9 cellular contexts compared by ENCODE assay signal in the genomic region with DNA sequence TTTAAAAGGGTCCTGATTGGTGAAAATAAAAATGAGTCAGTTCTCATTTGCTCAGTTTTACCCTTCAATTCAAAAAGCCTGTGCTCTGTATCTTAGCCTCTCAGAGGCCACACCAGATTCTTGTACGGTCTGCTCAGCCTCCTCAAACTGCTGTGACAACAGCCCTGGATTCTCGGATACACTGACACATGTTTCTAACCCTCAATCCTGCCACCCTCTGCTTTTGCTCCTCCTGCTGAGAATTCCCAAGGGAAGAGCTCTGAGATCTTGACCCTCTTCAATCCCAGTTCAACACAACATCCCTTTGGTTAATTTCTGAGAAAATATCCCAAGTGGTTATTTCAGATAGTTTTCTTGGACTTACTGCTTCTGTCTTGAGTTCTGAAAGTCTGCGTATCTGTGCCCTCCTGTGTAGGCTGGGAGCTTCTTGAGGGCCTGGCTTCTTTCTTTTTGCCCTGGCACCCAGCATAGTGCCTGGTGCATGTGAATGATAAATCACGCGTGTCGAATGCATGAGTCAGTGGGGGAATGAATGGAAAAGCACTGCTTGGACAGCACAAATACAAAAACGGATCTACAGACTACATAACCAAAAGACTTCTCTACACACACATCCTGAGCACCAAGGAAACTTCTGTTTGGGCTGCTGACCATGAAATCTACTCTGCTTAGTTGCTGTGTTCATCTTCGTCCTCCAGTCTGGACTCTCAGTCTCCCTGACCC. TPM values are rescaled to one million over a fixed set of nuclear protein-coding genes. Genes with fewer than 3 reads are reported as not detected.
DNase-seq lines count a peak whose midpoint lies in the region; ATAC-seq, FAIRE-seq and TF ChIP-seq lines count a peak whose summit lies in the region.
"Had no signal": no experiment of that assay in that cellular context is flagged by ENCODE, and none has a peak within 500 bp of the region (broad histone marks: within the 10 kb centered on the region; RNA-seq: fewer than 3 reads in every experiment).

No MANE protein-coding gene starts in this region.

- H3K36me3 ChIP-seq in bronchial epithelial cell (ENCODE audit: control insufficient read depth, insufficient read depth, low read length) (no peaks in the 10 kb centered on the region), right lobe of liver (no peaks in the 10 kb centered on the region)

- TF ChIP-seq POLR2A in right lobe of liver (IDR thresholded peaks at IDR 0.05), result no peak

- H3K9me3 ChIP-seq in right lobe of liver, result no peaks in the 10 kb centered on the region

- 92% methylated on average over 6 of the region's 8 CpGs for WGBS in right lobe of liver (ENCODE audit: insufficient coverage, low coverage, low lambda C conversion rate, missing lambda C conversion rate)

- no peak for TF ChIP-seq CTCF in bronchial epithelial cell (IDR thresholded peaks at IDR 0.05; ENCODE audit: insufficient read depth, low read length, severe bottlenecking)
- no peak for TF ChIP-seq CTCF in right lobe of liver (IDR thresholded peaks at IDR 0.05)

- peaks cover 0 to 24% (median 4%) of the 10 kb centered on the region in 4 donors for H3K4me1 ChIP-seq in right lobe of liver

- intact Hi-C loops in right lobe of liver (cut with DNase I), result no loop called here

- no peaks in the 10 kb centered on the region for H3K27me3 ChIP-seq in bronchial epithelial cell (ENCODE audit: control insufficient read depth, insufficient read depth, low read length)
- no peaks in the 10 kb centered on the region for H3K27me3 ChIP-seq in right lobe of liver

- FAIRE-seq in bronchial epithelial cell (lab: Jason Lieb, UNC), result peak; percentile 73

- ATAC-seq in right lobe of liver (no peak), GM19328 (IDR thresholded peaks at IDR 0.05; ENCODE audit: unreplicated experiment) (no peak), GM18519 (IDR thresholded peaks at IDR 0.05; ENCODE audit: low FRiP score, unreplicated experiment) (no peak)

- DNase-seq in NCI-H69 (lab: John Stamatoyannopoulos, UW), result peak; percentile 60
- no peak for DNase-seq in bronchial epithelial cell (ENCODE audit: low read depth)
- no peak for DNase-seq in right lobe of liver
- DNase-seq in GM19238 (ENCODE audit: insufficient read length, low spot score), result no peak
- DNase-seq: DMS153; stimulated activated CD4-positive, alpha-beta T cell treated with anti-CD3 and anti-CD28 coated beads, Interleukin-4, amount 100 ng/mL, for 4 hours had no signal

- peak overlapping the region in 2 of 3 donors; percentile 69 to 82 for H3K27ac ChIP-seq in right lobe of liver
- H3K27ac ChIP-seq in temporal lobe (ENCODE audit: low read depth, low read length), result peak overlapping the region; percentile 31

- no peak overlapping the region for H3K4me3 ChIP-seq in bronchial epithelial cell (ENCODE audit: low read depth, low read length)
- H3K4me3 ChIP-seq in right lobe of liver, result no peak overlapping the region

RNA-seq across cellular contexts. Expression of gene IRF2BP2, which starts 24.5 kb away (rescaled TPM):
- total RNA-seq in bronchial epithelial cell, result 64.1 and 80.3 TPM in 2 replicates
- total RNA-seq in right lobe of liver, result 10 to 100 TPM; 35.3 to 93.2 (median 56.8) TPM
- total RNA-seq in temporal lobe, result 85.6 TPM
